ENCODE assay signal across 13 cellular contexts in genomic region chr5:161286066-161286655, GRCh38.
DNase-seq lines count a peak whose midpoint lies in the region; ATAC-seq lines count a peak whose summit lies in the region.
"Had no signal": no experiment of that assay in that cellular context is flagged by ENCODE, and none has a peak within 500 bp of the region (broad histone marks: within the 10 kb centered on the region; RNA-seq: fewer than 3 reads in every experiment).

No MANE protein-coding gene starts in this region.

- H3K27me3 ChIP-seq in CD8-positive, alpha-beta memory T cell (ENCODE audit: insufficient read depth, low read length, poor library complexity, severe bottlenecking): no peaks in the 10 kb centered on the region

- H3K27ac ChIP-seq in CD8-positive, alpha-beta memory T cell (ENCODE audit: low read depth, low read length): no peak overlapping the region

- no peaks in the 10 kb centered on the region for H3K4me1 ChIP-seq in CD8-positive, alpha-beta memory T cell (ENCODE audit: insufficient read depth, low read length)

- POLR2A ChIA-PET in CD8-positive, alpha-beta memory T cell (lab: Charles Lee): no interaction called here

- in situ Hi-C loops in G401 (cut with HindIII; ENCODE audit: low sequenced_read_pairs): no loop called here

- CTCF ChIA-PET in CD8-positive, alpha-beta memory T cell (lab: Charles Lee): no interaction called here

- H3K4me3 Mint-ChIP-seq in CD8-positive, alpha-beta memory T cell: no peak overlapping the region
- H3K4me3 Mint-ChIP-seq: activated CD4-positive, alpha-beta T cell treated with anti-CD3 and anti-CD28 coated beads, Interleukin-2, amount 10 ng/mL, durations not matched to agents 7 days and 5 days had no signal

- no peak overlapping the region for H3K4me3 ChIP-seq in CD8-positive, alpha-beta memory T cell (ENCODE audit: low read length)

- H3K9me3 Mint-ChIP-seq in CD8-positive, alpha-beta memory T cell: peaks cover 0 to 3% (median 0%) of the 10 kb centered on the region in 5 donors
- H3K9me3 Mint-ChIP-seq: activated CD4-positive, alpha-beta T cell treated with anti-CD3 and anti-CD28 coated beads, Interleukin-2, amount 10 ng/mL, durations not matched to agents 7 days and 5 days had no signal

- ATAC-seq in GM19035 (IDR thresholded peaks at IDR 0.05; ENCODE audit: unreplicated experiment) (peak; percentile 95), HG02571 (IDR thresholded peaks at IDR 0.05; ENCODE audit: unreplicated experiment) (peak; percentile 85), HG03342 (IDR thresholded peaks at IDR 0.05; ENCODE audit: unreplicated experiment) (peak; percentile 93)
- ATAC-seq: activated naive CD4-positive, alpha-beta T cell treated with anti-CD3 and anti-CD28 coated beads, Interleukin-2, amount 50 U/mL, for 72 hours had no signal

- H3K9me3 ChIP-seq in CD8-positive, alpha-beta memory T cell (ENCODE audit: low read length): no peaks in the 10 kb centered on the region

- no peaks in the 10 kb centered on the region for H3K36me3 Mint-ChIP-seq in CD8-positive, alpha-beta memory T cell
- H3K36me3 Mint-ChIP-seq: activated naive CD4-positive, alpha-beta T cell treated with anti-CD3 and anti-CD28 coated beads, Interleukin-2, amount 50 U/mL, for 72 hours had no signal

- peak; percentile 97 for DNase-seq in G401 (ENCODE audit: low spot score)
- DNase-seq in activated gamma-delta T cell treated with Interleukin-2 at 50 U/mL for 16 hours: no peak
- DNase-seq in CD8-positive, alpha-beta memory T cell: no peak
- DNase-seq in NCI-H1105 treated with DMSO at 0.1 percent for 48 hours (lab: John Stamatoyannopoulos, UW): no peak
- DNase-seq in NCI-H1417 (lab: John Stamatoyannopoulos, UW): no peak
- DNase-seq: activated CD4-positive, alpha-beta T cell treated with anti-CD3 and anti-CD28 coated beads, Interleukin-2, amount 10 ng/mL, durations not matched to agents 7 days and 5 days; dermis blood vessel endothelial cell; NCI-H2107 had no signal

- H3K27ac Mint-ChIP-seq in CD8-positive, alpha-beta memory T cell: no peak overlapping the region
- H3K27ac Mint-ChIP-seq: activated CD4-positive, alpha-beta T cell treated with anti-CD3 and anti-CD28 coated beads, Interleukin-2, amount 10 ng/mL, durations not matched to agents 7 days and 5 days; activated naive CD4-positive, alpha-beta T cell treated with anti-CD3 and anti-CD28 coated beads, Interleukin-2, amount 50 U/mL, for 72 hours; progenitor cell of endocrine pancreas had no signal

- H3K36me3 ChIP-seq in CD8-positive, alpha-beta memory T cell (ENCODE audit: insufficient read depth, low read length): no peaks in the 10 kb centered on the region

- H3K4me1 Mint-ChIP-seq in CD8-positive, alpha-beta memory T cell: no peaks in the 10 kb centered on the region
- H3K4me1 Mint-ChIP-seq: activated CD4-positive, alpha-beta T cell treated with anti-CD3 and anti-CD28 coated beads, Interleukin-2, amount 10 ng/mL, durations not matched to agents 7 days and 5 days had no signal

- no peaks in the 10 kb centered on the region for H3K27me3 Mint-ChIP-seq in CD8-positive, alpha-beta memory T cell
- H3K27me3 Mint-ChIP-seq: activated CD4-positive, alpha-beta T cell treated with anti-CD3 and anti-CD28 coated beads, Interleukin-2, amount 10 ng/mL, durations not matched to agents 7 days and 5 days had no signal
